Comparison of ENCODE assay signal across 22 cellular contexts in the genomic region with DNA sequence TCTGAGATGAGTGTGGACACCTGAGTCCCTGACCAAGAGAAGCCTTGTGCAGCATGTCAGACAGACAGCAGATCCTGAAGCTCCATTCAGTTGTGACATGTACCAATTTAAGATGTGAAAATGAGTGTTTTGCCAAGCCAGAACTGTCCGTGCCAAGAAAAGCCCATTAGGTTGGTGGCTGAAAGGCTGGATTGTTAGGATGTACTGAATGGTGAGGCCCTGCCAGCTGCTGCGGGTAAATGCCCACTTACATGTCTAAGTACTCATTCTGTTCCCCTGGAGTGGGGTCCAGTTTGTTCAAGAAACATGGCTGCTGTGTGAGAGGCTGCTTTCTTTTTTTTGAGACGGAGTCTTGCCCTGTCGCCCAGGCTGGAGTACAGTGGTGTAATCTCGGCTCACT. TPM values are rescaled to one million over a fixed set of nuclear protein-coding genes. Genes with fewer than 3 reads are reported as not detected.
DNase-seq lines count a peak whose midpoint lies in the region; ATAC-seq and TF ChIP-seq lines count a peak whose summit lies in the region.
"Had no signal": no experiment of that assay in that cellular context is flagged by ENCODE, and none has a peak within 500 bp of the region (broad histone marks: within the 10 kb centered on the region; RNA-seq: fewer than 3 reads in every experiment).

No MANE protein-coding gene starts in this region.

- no TSS peak for BruUV-seq in A673 (replicated peaks; lab: Mats Ljungman, UMichigan)

- no peak overlapping the region for H3K4me3 ChIP-seq in A673 (ENCODE audit: low read depth, low read length, poor library complexity, severe bottlenecking)
- H3K4me3 ChIP-seq: GM12878, GM23248, HAP-1, K562, MG63, SJCRH30 had no signal

- peaks cover 66% of the 10 kb centered on the region for H3K36me3 ChIP-seq in A673 (ENCODE audit: insufficient read depth, low read length, poor library complexity, severe bottlenecking)
- H3K36me3 ChIP-seq: HAP-1 had no signal

- CTCF ChIA-PET in A673 (lab: Charles Lee), result no interaction called here

- peaks cover 84% of the 10 kb centered on the region for H3K4me1 ChIP-seq in A673 (ENCODE audit: insufficient read depth, low read length, poor library complexity, severe bottlenecking)

- peak overlapping the region; percentile 89 for H3K27ac ChIP-seq in A673 (ENCODE audit: low read depth, low read length, poor library complexity, severe bottlenecking)
- H3K27ac ChIP-seq: GM23248, HL-60, SJCRH30 had no signal

- intact Hi-C loops in A673 (cut with micrococcal nuclease; ENCODE audit: unreplicated experiment), result no loop called here

- no peak for ATAC-seq in HG03571 (IDR thresholded peaks at IDR 0.05; ENCODE audit: unreplicated experiment)
- no peak for ATAC-seq in HG02678 (IDR thresholded peaks at IDR 0.05; ENCODE audit: unreplicated experiment)
- ATAC-seq: GM12878, HepG2, K562, Panc1 had no signal

- H3K27me3 ChIP-seq in A673 (replicated peaks; ENCODE audit: insufficient read depth, low read depth, low read length, poor library complexity), result no peaks in the 10 kb centered on the region
- H3K27me3 ChIP-seq: MG63, SJCRH30 had no signal

- no peaks in the 10 kb centered on the region for H3K9me3 ChIP-seq in A673 (ENCODE audit: low read depth, low read length, poor library complexity, severe bottlenecking)
- H3K9me3 ChIP-seq: HAP-1, MG63, SJCRH30 had no signal

- no peak for TF ChIP-seq CTCF in A673 (conservative IDR thresholded peaks at IDR 0.05; ENCODE audit: low read depth, low read length)

- POLR2A ChIA-PET in A673 (lab: Charles Lee; ENCODE audit: low non-redundant PET), result no interaction called here

- no peak for DNase-seq in A673 (ENCODE audit: low spot score)
- peak; percentile 89 for DNase-seq in NCI-H1105 treated with DMSO at 0.1 percent for 48 hours (lab: John Stamatoyannopoulos, UW)
- DNase-seq in anterior cingulate cortex (lab: John Stamatoyannopoulos, UW), result peak in 30 of 58 donors; percentile 8 to 78 (median 36)
- DNase-seq in medulla oblongata (ENCODE audit: extremely low spot score), result peak; percentile 51
- no peak for DNase-seq in stimulated activated naive CD4-positive, alpha-beta T cell treated with Interleukin-2 at 50 U/mL for 16 hours (lab: John Stamatoyannopoulos, UW)
- DNase-seq in activated naive CD4-positive, alpha-beta T cell treated with anti-CD3 and anti-CD28 coated beads, Interleukin-2, amount 50 U/mL, for 16 hours, result no peak
- DNase-seq: DMS79, GM23248, MG63, NCI-H1048, NCI-H2227 treated with DMSO at 0.1 percent for 48 hours, NCI-H510A, SJCRH30, T-helper 1 cell had no signal

RNA-seq across cellular contexts. Expression of gene DAPK1, which starts 14.7 kb away (rescaled TPM):
- 380 and 386 TPM in 2 replicates for total RNA-seq in A673 (2021)

Comparison
In these comparisons a context has a peak if more than half of its experiments do, and no peak if none do; other contexts are left out.
1. DNase-seq: peak in NCI-H1105 treated with DMSO at 0.1 percent for 48 hours (single experiment), anterior cingulate cortex (30 of 58) and medulla oblongata (single experiment); none in A673 (single experiment), stimulated activated naive CD4-positive, alpha-beta T cell treated with Interleukin-2 at 50 U/mL for 16 hours (single experiment) and activated naive CD4-positive, alpha-beta T cell treated with anti-CD3 and anti-CD28 coated beads, Interleukin-2, amount 50 U/mL, for 16 hours (single experiment).